In the genomic region with DNA sequence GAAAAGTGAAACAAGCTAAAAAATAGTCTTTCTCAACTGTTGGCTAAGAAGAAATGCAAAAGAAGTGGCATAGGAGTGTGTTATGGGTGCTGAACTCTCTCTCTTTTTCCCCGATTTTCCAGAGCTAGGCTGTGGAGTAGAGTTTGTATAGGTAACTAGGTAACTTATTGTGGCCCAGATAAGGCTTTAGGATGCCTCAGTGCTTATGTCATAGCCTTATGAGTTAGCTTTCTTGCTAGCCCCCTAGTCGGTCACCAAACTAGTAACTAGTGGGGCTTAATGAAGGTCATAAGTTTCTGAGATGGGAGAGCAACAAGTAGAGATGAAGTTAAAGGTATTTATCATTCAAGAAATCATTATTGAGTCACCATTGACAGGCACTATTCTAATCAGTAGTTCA, we compare ENCODE assay signal across 16 cellular contexts.
"Had no signal": no experiment of that assay in that cellular context is flagged by ENCODE, and none has a peak within 500 bp of the region (broad histone marks: within the 10 kb centered on the region; RNA-seq: fewer than 3 reads in every experiment).

No MANE protein-coding gene starts in this region.

- ATAC-seq: activated CD8-positive, alpha-beta T cell treated with anti-CD3 and anti-CD28 coated beads for 36 hours; gastrocnemius medialis; heart right ventricle; left lobe of liver had no signal

- H3K9me3 ChIP-seq: gastrocnemius medialis, tibial artery, uterus had no signal

- H3K27ac ChIP-seq: gastrocnemius medialis, heart right ventricle, tibial artery, uterus, WERI-Rb-1 had no signal

- H3K27me3 Mint-ChIP-seq: activated CD8-positive, alpha-beta T cell treated with anti-CD3 and anti-CD28 coated beads for 36 hours had no signal

- H3K4me3 ChIP-seq: gastrocnemius medialis, heart right ventricle, tibial artery, uterus had no signal

- H3K4me3 Mint-ChIP-seq: activated CD8-positive, alpha-beta T cell treated with anti-CD3 and anti-CD28 coated beads for 36 hours; endodermal cell had no signal

- H3K27me3 ChIP-seq: gastrocnemius medialis, heart right ventricle, tibial artery, uterus had no signal

- H3K36me3 ChIP-seq: uterus had no signal

- H3K4me1 ChIP-seq: heart right ventricle, tibial artery, uterus had no signal

- DNase-seq: activated CD4-positive, alpha-beta T cell treated with anti-CD3 and anti-CD28 coated beads for 4 hours; activated CD8-positive, alpha-beta T cell treated with anti-CD3 and anti-CD28 coated beads for 36 hours; activated gamma-delta T cell; activated T-cell treated with anti-CD3 and anti-CD28 coated beads, Interleukin-2, amount 50 U/mL, for 48 hours; endodermal cell; gastrocnemius medialis; heart right ventricle; retina; stimulated activated CD4-positive, alpha-beta T cell treated with anti-CD3 and anti-CD28 coated beads, Interleukin-12 subunit alpha, Interleukin-12 subunit beta, amount 100 ng/mL, for 4 hours; stimulated activated CD4-positive, alpha-beta T cell treated with anti-CD3 and anti-CD28 coated beads, Interleukin-2, amount 100 ng/mL, for 24 hours; stimulated activated naive CD4-positive, alpha-beta T cell; T-helper 1 cell; tibial artery; uterus; WERI-Rb-1 had no signal

- H3K27ac Mint-ChIP-seq: activated CD8-positive, alpha-beta T cell treated with anti-CD3 and anti-CD28 coated beads for 36 hours; endodermal cell had no signal
